In the genomic region with DNA sequence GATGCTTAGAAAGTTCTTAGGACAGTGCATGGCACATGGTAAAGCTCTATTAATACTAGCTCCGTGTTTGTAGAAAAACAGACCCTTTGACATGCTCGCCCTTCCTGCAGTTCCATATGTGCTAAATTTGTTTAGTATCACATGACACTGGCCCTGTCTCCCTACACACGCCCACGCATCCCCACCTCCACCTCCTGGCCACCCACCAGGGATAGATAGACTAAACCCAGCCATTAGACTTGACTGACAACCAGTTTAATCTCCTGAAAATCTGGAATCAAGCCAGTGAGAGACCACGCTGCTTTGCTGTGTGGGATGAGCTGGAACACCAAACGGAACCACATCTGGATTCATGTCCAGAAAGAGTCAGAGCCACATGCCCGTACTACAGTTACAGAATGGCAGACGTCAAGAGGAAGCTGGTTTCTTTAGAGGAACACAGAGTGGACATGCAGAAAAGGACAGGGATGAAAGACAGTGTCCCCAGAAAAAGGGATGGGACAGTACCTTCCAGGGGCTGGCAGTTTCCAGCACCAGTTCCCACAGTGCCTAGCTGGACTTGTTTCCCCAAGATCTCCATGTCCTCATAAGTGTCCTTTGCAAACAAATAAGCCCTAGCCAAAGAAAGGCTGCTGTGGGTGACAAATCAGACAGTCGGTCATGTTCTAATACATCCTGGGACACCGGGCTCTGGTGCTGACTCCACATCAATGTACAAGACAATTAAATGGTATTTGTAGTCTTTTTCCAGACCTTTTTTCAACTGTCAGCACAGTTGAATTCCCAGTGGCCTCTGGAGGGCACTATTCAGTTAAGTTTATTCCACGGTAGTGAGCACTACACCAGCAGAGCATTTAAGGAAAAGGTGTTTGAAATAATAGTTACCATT, we compare ENCODE assay signal across 8 cellular contexts.
DNase-seq lines count a peak whose midpoint lies in the region; ATAC-seq and TF ChIP-seq lines count a peak whose summit lies in the region.

No MANE protein-coding gene starts in this region.

- no peak overlapping the region for H3K27ac ChIP-seq in psoas muscle

- peak; percentile 73 for TF ChIP-seq CTCF in psoas muscle (IDR thresholded peaks at IDR 0.05)

- peak; percentile 15 for DNase-seq in DMS79 treated with DMSO at 0.1 percent for 48 hours (lab: John Stamatoyannopoulos, UW)
- DNase-seq in DMS79 (lab: John Stamatoyannopoulos, UW): no peak
- DNase-seq in HuH-7.5 (ENCODE audit: low spot score): peak; percentile 15
- peak; percentile 78 for DNase-seq in OCI-M1 (lab: John Stamatoyannopoulos, UW)
- DNase-seq in activated naive CD4-positive, alpha-beta T cell treated with anti-CD3 and anti-CD28 coated beads, Interleukin-2, amount 50 U/mL, for 16 hours: peak; percentile 45
- peak in 38 of 42 donors; percentile 30 to 87 (median 66) for DNase-seq in head of caudate nucleus
- peak in 1 of 2 donors; percentile 17 for DNase-seq in psoas muscle

- no peaks in the 10 kb centered on the region for H3K9me3 ChIP-seq in psoas muscle

- no peak overlapping the region for H3K4me3 ChIP-seq in psoas muscle

- no peaks in the 10 kb centered on the region for H3K4me1 ChIP-seq in psoas muscle

- ATAC-seq in psoas muscle (peak; percentile 60 to 81 (median 78)), GM19023 (IDR thresholded peaks at IDR 0.05; ENCODE audit: unreplicated experiment) (no peak)

- intact Hi-C loops in head of caudate nucleus (cut with DNase I) (loop anchor here (5.0 kb wide), 3 partner anchors 92 to 267 kb away; no protein-coding TSS in a partner anchor), psoas muscle (cut with DNase I) (loop anchor here (2.0 to 5.0 kb wide), 4 partner anchors 252 to 268 kb away; no protein-coding TSS in a partner anchor)

- WGBS in psoas muscle, 3 donors: 30 to 35% (median 34%) methylated on average over 11 of the region's 11 CpGs

- H3K27me3 ChIP-seq in psoas muscle (ENCODE audit: insufficient read depth in 3 of 3, low read length in 2 of 3): no peaks in the 10 kb centered on the region

- H3K36me3 ChIP-seq in psoas muscle (ENCODE audit: insufficient read depth in 1 of 2, low read depth in 1 of 2): no peaks in the 10 kb centered on the region
